In the genomic region with DNA sequence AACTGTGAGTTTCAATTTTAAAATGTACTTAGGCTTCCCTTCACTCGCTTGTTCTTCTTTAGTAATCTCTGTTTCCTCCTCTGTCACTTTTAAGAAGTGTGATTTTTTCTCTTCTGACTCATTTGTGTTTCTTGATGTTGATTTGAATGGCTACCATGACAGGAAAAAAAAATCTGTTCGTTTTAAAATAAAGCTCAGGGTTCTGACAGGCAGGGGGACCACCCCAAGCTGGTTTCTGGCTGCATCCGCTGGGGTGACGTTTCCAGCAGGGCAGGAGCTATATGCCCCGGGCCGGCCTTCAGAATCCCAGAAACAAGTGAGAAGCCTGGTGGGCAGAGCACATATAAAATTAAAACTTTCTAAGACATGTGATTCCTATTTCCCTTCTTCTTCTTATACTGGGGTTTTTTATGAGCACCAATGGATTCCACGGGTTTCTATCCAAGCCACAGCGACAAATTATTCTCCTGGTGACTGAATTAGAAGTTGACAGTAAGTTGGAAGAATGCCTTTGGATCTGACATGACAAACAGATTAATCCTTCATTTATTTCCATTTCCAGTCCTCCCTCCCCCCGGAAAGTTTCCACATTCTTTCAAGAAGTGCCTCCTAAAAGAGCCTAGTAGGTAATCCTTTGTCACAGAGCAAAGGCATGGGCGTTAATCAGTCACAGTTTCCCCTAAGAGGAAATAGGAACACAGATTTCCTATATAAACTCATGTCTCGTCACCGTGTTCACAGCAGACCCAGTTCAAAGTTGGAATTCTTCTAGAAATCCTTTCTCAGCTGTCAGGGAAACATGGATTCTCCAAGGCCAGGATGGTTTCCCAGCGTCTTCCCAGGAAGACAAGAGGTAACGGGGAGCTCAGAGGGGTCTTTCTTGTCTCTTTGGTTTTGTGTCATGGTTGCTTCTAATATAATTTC, we compare ENCODE assay signal across 20 cellular contexts.
DNase-seq lines count a peak whose midpoint lies in the region; TF ChIP-seq lines count a peak whose summit lies in the region.
"Had no signal": no experiment of that assay in that cellular context is flagged by ENCODE, and none has a peak within 500 bp of the region (broad histone marks: within the 10 kb centered on the region; RNA-seq: fewer than 3 reads in every experiment).

No MANE protein-coding gene starts in this region.

- intact Hi-C loops in thyroid gland (cut with DNase I) = no loop called here
- intact Hi-C loops in ovary (cut with DNase I) = no loop called here

- DNase-seq in activated naive CD4-positive, alpha-beta T cell treated with anti-CD3 and anti-CD28 coated beads, Interleukin-2, amount 50 U/mL, for 16 hours = no peak
- peak; percentile 84 to 85 for DNase-seq in dermis microvascular lymphatic vessel endothelial cell (ENCODE audit: low read depth in 2 of 2)
- DNase-seq in lung microvascular endothelial cell (ENCODE audit: low read depth in 2 of 2) = peak; percentile 77 to 90
- no peak for DNase-seq in thyroid gland
- DNase-seq in nephron progenitor cell = no peak
- no peak for DNase-seq in stimulated activated CD4-positive, alpha-beta T cell treated with anti-CD3 and anti-CD28 coated beads, Interleukin-4, amount 100 ng/mL, for 1 hour
- DNase-seq in ovary = no peak
- DNase-seq: activated CD4-positive, alpha-beta T cell treated with anti-CD3 and anti-CD28 coated beads for 4 hours; activated T-cell treated with anti-CD3 and anti-CD28 coated beads, Interleukin-2, amount 50 U/mL, for 48 hours; anterior cingulate cortex; Caco-2; H7; NCI-H187; NCI-H510A treated with DMSO at 0.1 percent for 48 hours; retina; T1000 had no signal

- H3K27ac ChIP-seq in thyroid gland = peak overlapping the region; percentile 10 to 48 (median 43)
- H3K27ac ChIP-seq in ovary = no peak overlapping the region

- no peak for TF ChIP-seq POLR2A in thyroid gland (IDR thresholded peaks at IDR 0.05)
- TF ChIP-seq POLR2A in ovary (IDR thresholded peaks at IDR 0.05) = no peak

- H3K9me3 Mint-ChIP-seq in activated naive CD4-positive, alpha-beta T cell treated with anti-CD3 and anti-CD28 coated beads, Interleukin-2, amount 50 U/mL, for 24 hours = no peaks in the 10 kb centered on the region
- H3K9me3 Mint-ChIP-seq in nephron progenitor cell = no peaks in the 10 kb centered on the region

- H3K4me1 ChIP-seq in thyroid gland = peaks cover 22 to 23% of the 10 kb centered on the region in 2 donors
- peaks cover 4% of the 10 kb centered on the region for H3K4me1 ChIP-seq in ovary (ENCODE audit: insufficient read depth)
- H3K4me1 ChIP-seq: Caco-2 had no signal

- H3K4me1 Mint-ChIP-seq in activated naive CD4-positive, alpha-beta T cell treated with anti-CD3 and anti-CD28 coated beads, Interleukin-2, amount 50 U/mL, for 24 hours = peaks cover 41% of the 10 kb centered on the region
- peaks cover 3% of the 10 kb centered on the region for H3K4me1 Mint-ChIP-seq in nephron progenitor cell

- H3K4me3 ChIP-seq in thyroid gland (replicated peaks in 1 of 3) (no peak overlapping the region), ovary (no peak overlapping the region)
- H3K4me3 ChIP-seq: GM12878, tibial nerve had no signal

- H3K27me3 Mint-ChIP-seq in activated naive CD4-positive, alpha-beta T cell treated with anti-CD3 and anti-CD28 coated beads, Interleukin-2, amount 50 U/mL, for 24 hours = no peaks in the 10 kb centered on the region
- no peaks in the 10 kb centered on the region for H3K27me3 Mint-ChIP-seq in nephron progenitor cell (ENCODE audit: low read depth, poor library complexity)

- TF ChIP-seq CTCF in thyroid gland (IDR thresholded peaks at IDR 0.05) = no peak
- TF ChIP-seq CTCF in nephron progenitor cell (IDR thresholded peaks at IDR 0.05) = no peak
- no peak for TF ChIP-seq CTCF in ovary (IDR thresholded peaks at IDR 0.05)

- no peaks in the 10 kb centered on the region for H3K36me3 ChIP-seq in thyroid gland
- H3K36me3 ChIP-seq in ovary = no peaks in the 10 kb centered on the region
- H3K36me3 ChIP-seq: tibial nerve had no signal

- H3K9me3 ChIP-seq in thyroid gland = no peaks in the 10 kb centered on the region
- no peaks in the 10 kb centered on the region for H3K9me3 ChIP-seq in ovary
- H3K9me3 ChIP-seq: Caco-2, tibial nerve had no signal

- H3K27ac Mint-ChIP-seq in activated naive CD4-positive, alpha-beta T cell treated with anti-CD3 and anti-CD28 coated beads, Interleukin-2, amount 50 U/mL, for 24 hours = peak overlapping the region; percentile 23
- no peak overlapping the region for H3K27ac Mint-ChIP-seq in nephron progenitor cell

- H3K36me3 Mint-ChIP-seq in activated naive CD4-positive, alpha-beta T cell treated with anti-CD3 and anti-CD28 coated beads, Interleukin-2, amount 50 U/mL, for 24 hours = no peaks in the 10 kb centered on the region
- no peaks in the 10 kb centered on the region for H3K36me3 Mint-ChIP-seq in nephron progenitor cell (ENCODE audit: low read depth)

- WGBS in thyroid gland, 2 donors = 76 to 80% methylated on average over 14 of the region's 14 CpGs
- WGBS in ovary, 3 donors = 83 to 88% (median 87%) methylated on average over 14 of the region's 14 CpGs

- H3K27me3 ChIP-seq in thyroid gland (no peaks in the 10 kb centered on the region), ovary (no peaks in the 10 kb centered on the region)
- H3K27me3 ChIP-seq: tibial nerve had no signal

- no peak for TF ChIP-seq EP300 in ovary (IDR thresholded peaks at IDR 0.05)

- no peak overlapping the region for H3K4me3 Mint-ChIP-seq in activated naive CD4-positive, alpha-beta T cell treated with anti-CD3 and anti-CD28 coated beads, Interleukin-2, amount 50 U/mL, for 24 hours
- no peak overlapping the region for H3K4me3 Mint-ChIP-seq in nephron progenitor cell
- H3K4me3 Mint-ChIP-seq: nephron had no signal

Comparison
In these comparisons a context has a peak if more than half of its experiments do, and no peak if none do; other contexts are left out.
1. DNase-seq: peak in dermis microvascular lymphatic vessel endothelial cell (2 of 2) and lung microvascular endothelial cell (2 of 2); none in activated naive CD4-positive, alpha-beta T cell treated with anti-CD3 and anti-CD28 coated beads, Interleukin-2, amount 50 U/mL, for 16 hours (single experiment), thyroid gland (0 of 2), nephron progenitor cell (single experiment), stimulated activated CD4-positive, alpha-beta T cell treated with anti-CD3 and anti-CD28 coated beads, Interleukin-4, amount 100 ng/mL, for 1 hour (single experiment) and ovary (0 of 5).
2. H3K27ac ChIP-seq: peak in thyroid gland (3 of 3); none in ovary (0 of 2).